In the genomic region with DNA sequence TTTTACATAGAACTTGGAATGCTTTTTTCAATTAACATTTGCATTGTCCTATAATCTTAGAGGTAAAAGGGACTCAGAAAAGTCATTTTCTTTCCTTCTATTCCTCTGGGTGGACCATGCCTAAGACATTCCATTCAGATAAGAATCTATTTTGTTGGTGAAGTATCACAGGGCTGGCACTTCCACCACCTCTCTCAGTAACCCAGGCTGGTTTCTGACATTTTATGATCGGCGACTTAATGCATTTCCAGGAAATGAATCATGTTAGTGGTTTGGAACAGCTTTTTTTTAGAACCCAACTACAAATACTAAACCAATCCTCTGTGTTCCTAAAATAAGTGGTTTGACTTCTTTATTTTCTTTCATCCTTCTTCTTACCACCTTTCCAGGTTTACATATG, we compare ENCODE assay signal across 11 cellular contexts. TPM values are rescaled to one million over a fixed set of nuclear protein-coding genes. Genes with fewer than 3 reads are reported as not detected.
A peak's percentile ranks its signal among the peaks of the same experiment; 100 is the strongest.
DNase-seq lines count a peak whose midpoint lies in the region; ATAC-seq and TF ChIP-seq lines count a peak whose summit lies in the region.
"Had no signal": no experiment of that assay in that cellular context is flagged by ENCODE, and none has a peak within 500 bp of the region (broad histone marks: within the 10 kb centered on the region; RNA-seq: fewer than 3 reads in every experiment).

No MANE protein-coding gene starts in this region.

- H3K27ac ChIP-seq in PC-9 (no peak overlapping the region), upper lobe of right lung (no peak overlapping the region)
- H3K27ac ChIP-seq: heart left ventricle had no signal

- DNase-seq in activated CD4-positive, alpha-beta T cell treated with anti-CD3 and anti-CD28 coated beads, Interleukin-2, amount 10 ng/mL, durations not matched to agents 7 days and 5 days = no peak
- DNase-seq in activated CD4-positive, alpha-beta T cell treated with anti-CD3 and anti-CD28 coated beads, Interleukin-2, amount 50 U/mL, for 1 hour = no peak
- DNase-seq in PC-9 (peak; percentile 17 to 64), dedifferentiated amniotic fluid mesenchymal stem cell (ENCODE audit: extremely low spot score) (peak; percentile 16), glutamatergic neuron (no peak), upper lobe of right lung (no peak), medulla oblongata (ENCODE audit: extremely low spot score) (no peak)
- DNase-seq in stimulated activated effector memory CD8-positive, alpha-beta T cell treated with anti-CD3 and anti-CD28 coated beads, Interleukin-12 subunit alpha, Interleukin-12 subunit beta, amount 100 ng/mL, for 72 hours (ENCODE audit: low spot score in 2 of 2) = no peak
- DNase-seq: C1 segment of cervical spinal cord, heart left ventricle had no signal

- no peak for TF ChIP-seq CTCF in PC-9 (conservative IDR thresholded peaks at IDR 0.05)
- TF ChIP-seq CTCF in glutamatergic neuron (IDR thresholded peaks at IDR 0.05; ENCODE audit: partially characterized antibody, unreplicated experiment) = no peak
- TF ChIP-seq CTCF in upper lobe of right lung (IDR thresholded peaks at IDR 0.05) = no peak

- no peaks in the 10 kb centered on the region for H3K9me2 ChIP-seq in PC-9 (ENCODE audit: insufficient read depth)

- H3K4me1 ChIP-seq in PC-9 (replicated peaks; ENCODE audit: insufficient read depth) = no peaks in the 10 kb centered on the region; the same call in 1 of the 2 replicates
- H3K4me1 ChIP-seq in upper lobe of right lung = no peaks in the 10 kb centered on the region

- no peaks in the 10 kb centered on the region for H3K79me2 ChIP-seq in PC-9 (ENCODE audit: low read depth)

- CTCF ChIA-PET in activated CD4-positive, alpha-beta T cell treated with anti-CD3 and anti-CD28 coated beads, Interleukin-2, amount 10 ng/mL, durations not matched to agents 7 days and 5 days (lab: Charles Lee) = interaction anchor here (1.2 to 1.6 kb wide), 2 partner anchors 29 to 35 kb away, joined by 3 read pairs; no protein-coding TSS in a partner anchor
- CTCF ChIA-PET in PC-9 (lab: Charles Lee) = no interaction called here

- H3K36me3 Mint-ChIP-seq in activated CD4-positive, alpha-beta T cell treated with anti-CD3 and anti-CD28 coated beads, Interleukin-2, amount 10 ng/mL, durations not matched to agents 7 days and 5 days (ENCODE audit: low read depth) = peaks cover 3% of the 10 kb centered on the region
- H3K36me3 Mint-ChIP-seq in stimulated activated effector memory CD8-positive, alpha-beta T cell treated with anti-CD3 and anti-CD28 coated beads, Interleukin-12 subunit alpha, Interleukin-12 subunit beta, amount 100 ng/mL, for 72 hours = no peaks in the 10 kb centered on the region
- H3K36me3 Mint-ChIP-seq in glutamatergic neuron (ENCODE audit: unreplicated experiment) = peaks cover 6% of the 10 kb centered on the region

- peaks cover 18% of the 10 kb centered on the region for H3K4me1 Mint-ChIP-seq in activated CD4-positive, alpha-beta T cell treated with anti-CD3 and anti-CD28 coated beads, Interleukin-2, amount 10 ng/mL, durations not matched to agents 7 days and 5 days
- H3K4me1 Mint-ChIP-seq in stimulated activated effector memory CD8-positive, alpha-beta T cell treated with anti-CD3 and anti-CD28 coated beads, Interleukin-12 subunit alpha, Interleukin-12 subunit beta, amount 100 ng/mL, for 72 hours = peaks cover 16% of the 10 kb centered on the region
- H3K4me1 Mint-ChIP-seq in glutamatergic neuron (ENCODE audit: low read depth, unreplicated experiment) = no peaks in the 10 kb centered on the region

- H3K36me3 ChIP-seq in PC-9 (ENCODE audit: low read depth) = no peaks in the 10 kb centered on the region
- no peaks in the 10 kb centered on the region for H3K36me3 ChIP-seq in upper lobe of right lung
- H3K36me3 ChIP-seq: heart left ventricle had no signal

- no peak overlapping the region for H3K4me2 ChIP-seq in PC-9

- no peak overlapping the region for H2AFZ ChIP-seq in PC-9

- H3K4me3 Mint-ChIP-seq in activated CD4-positive, alpha-beta T cell treated with anti-CD3 and anti-CD28 coated beads, Interleukin-2, amount 10 ng/mL, durations not matched to agents 7 days and 5 days = peak overlapping the region; percentile 20
- no peak overlapping the region for H3K4me3 Mint-ChIP-seq in stimulated activated effector memory CD8-positive, alpha-beta T cell treated with anti-CD3 and anti-CD28 coated beads, Interleukin-12 subunit alpha, Interleukin-12 subunit beta, amount 100 ng/mL, for 72 hours
- no peak overlapping the region for H3K4me3 Mint-ChIP-seq in glutamatergic neuron (ENCODE audit: unreplicated experiment)

- POLR2A ChIA-PET in activated CD4-positive, alpha-beta T cell treated with anti-CD3 and anti-CD28 coated beads, Interleukin-2, amount 10 ng/mL, durations not matched to agents 7 days and 5 days (lab: Charles Lee) = interaction anchor here (0.6 kb wide), 1 partner anchor 59 kb away, joined by 4 read pairs; no protein-coding TSS in a partner anchor
- POLR2A ChIA-PET in PC-9 (lab: Charles Lee; ENCODE audit: unreplicated experiment) = no interaction called here

- peak; percentile 73 for ATAC-seq in stimulated activated effector memory CD8-positive, alpha-beta T cell treated with anti-CD3 and anti-CD28 coated beads, Interleukin-12 subunit alpha, Interleukin-12 subunit beta, amount 100 ng/mL, for 72 hours
- ATAC-seq in upper lobe of right lung = no peak
- ATAC-seq: heart left ventricle, Right ventricle myocardium inferior had no signal

- peaks cover 1% of the 10 kb centered on the region for H3K27me3 Mint-ChIP-seq in activated CD4-positive, alpha-beta T cell treated with anti-CD3 and anti-CD28 coated beads, Interleukin-2, amount 10 ng/mL, durations not matched to agents 7 days and 5 days
- no peaks in the 10 kb centered on the region for H3K27me3 Mint-ChIP-seq in glutamatergic neuron (ENCODE audit: unreplicated experiment)

- no peaks in the 10 kb centered on the region for H3K27me3 ChIP-seq in PC-9 (ENCODE audit: insufficient read depth, low read depth)
- no peaks in the 10 kb centered on the region for H3K27me3 ChIP-seq in upper lobe of right lung

- intact Hi-C loops in PC-9 (cut with micrococcal nuclease; ENCODE audit: unreplicated experiment) = no loop called here
- intact Hi-C loops in upper lobe of right lung (cut with DNase I) = no loop called here

- H3K9me3 Mint-ChIP-seq in activated CD4-positive, alpha-beta T cell treated with anti-CD3 and anti-CD28 coated beads, Interleukin-2, amount 10 ng/mL, durations not matched to agents 7 days and 5 days = no peaks in the 10 kb centered on the region
- no peaks in the 10 kb centered on the region for H3K9me3 Mint-ChIP-seq in stimulated activated effector memory CD8-positive, alpha-beta T cell treated with anti-CD3 and anti-CD28 coated beads, Interleukin-12 subunit alpha, Interleukin-12 subunit beta, amount 100 ng/mL, for 72 hours
- H3K9me3 Mint-ChIP-seq in glutamatergic neuron (ENCODE audit: unreplicated experiment) = no peaks in the 10 kb centered on the region

- H4K20me1 ChIP-seq in PC-9 (ENCODE audit: insufficient read depth) = no peaks in the 10 kb centered on the region

- no peaks in the 10 kb centered on the region; the same call in 1 of the 2 replicates for H3F3A ChIP-seq in PC-9 (ENCODE audit: insufficient read depth, low read depth)

- H3K9me3 ChIP-seq in PC-9 (ENCODE audit: insufficient read depth, low read depth) (no peaks in the 10 kb centered on the region), upper lobe of right lung (no peaks in the 10 kb centered on the region)
- H3K9me3 ChIP-seq: heart left ventricle had no signal

- no peak overlapping the region for H3K27ac Mint-ChIP-seq in activated CD4-positive, alpha-beta T cell treated with anti-CD3 and anti-CD28 coated beads, Interleukin-2, amount 10 ng/mL, durations not matched to agents 7 days and 5 days
- no peak overlapping the region for H3K27ac Mint-ChIP-seq in stimulated activated effector memory CD8-positive, alpha-beta T cell treated with anti-CD3 and anti-CD28 coated beads, Interleukin-12 subunit alpha, Interleukin-12 subunit beta, amount 100 ng/mL, for 72 hours
- no peak overlapping the region for H3K27ac Mint-ChIP-seq in glutamatergic neuron (ENCODE audit: unreplicated experiment)

- no TSS peak for BruUV-seq in PC-9 (replicated peaks; lab: Mats Ljungman, UMichigan)

- no peak overlapping the region for H3K4me3 ChIP-seq in PC-9
- no peak overlapping the region for H3K4me3 ChIP-seq in upper lobe of right lung
- H3K4me3 ChIP-seq: heart left ventricle had no signal

RNA-seq across cellular contexts. Expression of a gene that starts 27.0 kb away (rescaled TPM):
- total RNA-seq in activated CD4-positive, alpha-beta T cell treated with anti-CD3 and anti-CD28 coated beads, Interleukin-2, amount 10 ng/mL, durations not matched to agents 7 days and 5 days = 1 to 10 TPM; 1.4 to 1.7 TPM
- total RNA-seq in PC-9 (2021) (3.5 and 4.3 TPM in 2 replicates), glutamatergic neuron (ENCODE audit: unreplicated experiment) (0.44 TPM), upper lobe of right lung (not detected)
- total RNA-seq: Right ventricle myocardium inferior had no signal

Comparison
In these comparisons a context has a peak if more than half of its experiments do, and no peak if none do; other contexts are left out.
1. DNase-seq: peak in PC-9 (2 of 2) and dedifferentiated amniotic fluid mesenchymal stem cell (single experiment); none in activated CD4-positive, alpha-beta T cell treated with anti-CD3 and anti-CD28 coated beads, Interleukin-2, amount 10 ng/mL, durations not matched to agents 7 days and 5 days (single experiment), activated CD4-positive, alpha-beta T cell treated with anti-CD3 and anti-CD28 coated beads, Interleukin-2, amount 50 U/mL, for 1 hour (single experiment), stimulated activated effector memory CD8-positive, alpha-beta T cell treated with anti-CD3 and anti-CD28 coated beads, Interleukin-12 subunit alpha, Interleukin-12 subunit beta, amount 100 ng/mL, for 72 hours (0 of 2), glutamatergic neuron (single experiment), upper lobe of right lung (single experiment) and medulla oblongata (single experiment).